In genomic region chr4:55768291-55768690, GRCh38 we compare ENCODE assay signal across 1 cellular context.
TF ChIP-seq lines count a peak whose summit lies in the region.

No MANE protein-coding gene starts in this region.

TF ChIP-seq in IMR-90, 13 proteins besides CTCF, POLR2A, EP300 and RAD21:
- TF ChIP-seq USF2 (IDR thresholded peaks at IDR 0.05; ENCODE audit: low read depth, low read length) = no peak
- 0 out of 2 replicates have a peak, but pooled peaks have one; percentile 1 for TF ChIP-seq CEBPB (IDR thresholded peaks at IDR 0.05; ENCODE audit: low read depth, low read length)
TF ChIP-seq in IMR-90: peak in this region for 1.
